11 cellular contexts compared by ENCODE assay signal in genomic region chr4:15695240-15695699, GRCh38. TPM values are rescaled to one million over a fixed set of nuclear protein-coding genes. Genes with fewer than 3 reads are reported as not detected.
DNase-seq lines count a peak whose midpoint lies in the region; ATAC-seq and TF ChIP-seq lines count a peak whose summit lies in the region.
"Had no signal": no experiment of that assay in that cellular context is flagged by ENCODE, and none has a peak within 500 bp of the region (broad histone marks: within the 10 kb centered on the region; RNA-seq: fewer than 3 reads in every experiment).

No MANE protein-coding gene starts in this region.

- H3K27ac ChIP-seq in breast epithelium (no peak overlapping the region), SJSA1 (peak overlapping the region; percentile 37; the same call in 1 of the 2 replicates)
- H3K27ac ChIP-seq: colonic mucosa had no signal

- H3K27me3 Mint-ChIP-seq in MCF 10A (ENCODE audit: insufficient read depth, unreplicated experiment), result no peaks in the 10 kb centered on the region

- H3K4me3 ChIP-seq in breast epithelium, result no peak overlapping the region
- no peak overlapping the region for H3K4me3 ChIP-seq in SJSA1
- no peak overlapping the region for H3K4me3 ChIP-seq in fibroblast of pulmonary artery (replicated peaks; ENCODE audit: low read depth, low read length)
- H3K4me3 ChIP-seq: colonic mucosa had no signal

- H3K36me3 Mint-ChIP-seq in MCF 10A (ENCODE audit: insufficient read depth, unreplicated experiment), result no peaks in the 10 kb centered on the region

- intact Hi-C loops in MCF 10A (cut with micrococcal nuclease), result no loop called here
- intact Hi-C loops in breast epithelium (cut with DNase I; ENCODE audit: low total_unique reads), result no loop called here
- intact Hi-C loops in left colon (cut with DNase I, micrococcal nuclease), result no loop called here

- H3K4me1 Mint-ChIP-seq in MCF 10A (ENCODE audit: insufficient read depth, unreplicated experiment), result peaks cover 25% of the 10 kb centered on the region

- H3K27ac Mint-ChIP-seq in MCF 10A (ENCODE audit: low read depth, unreplicated experiment), result peak overlapping the region; percentile 37

- CTCF ChIA-PET in MCF 10A (lab: Yijun Ruan, JAX), result interaction anchor here (0.6 to 0.9 kb wide), 2 partner anchors 15 to 1289 kb away, joined by 3 read pairs; no protein-coding TSS in a partner anchor

- DNase-seq in MCF 10A (ENCODE audit: unreplicated experiment) (peak; percentile 96), breast epithelium (ENCODE audit: low spot score in 2 of 2) (no peak), SJSA1 (ENCODE audit: low read depth in 1 of 2, low spot score in 2 of 2) (peak; percentile 54 to 59), fibroblast of pulmonary artery (ENCODE audit: low read depth) (peak; percentile 86), left colon (no peak), globus pallidus (ENCODE audit: low spot score) (no peak)
- no peak for DNase-seq in stimulated activated CD4-positive, alpha-beta T cell treated with anti-CD3 and anti-CD28 coated beads, Interleukin-2, amount 100 ng/mL, for 24 hours
- DNase-seq: AML-193; stimulated activated naive CD4-positive, alpha-beta T cell treated with Interleukin-2 at 50 U/mL for 16 hours had no signal

- peaks cover 19% of the 10 kb centered on the region for H3K9me3 Mint-ChIP-seq in MCF 10A (ENCODE audit: unreplicated experiment)

- no peak overlapping the region for H3K4me3 Mint-ChIP-seq in MCF 10A (ENCODE audit: unreplicated experiment)

- no peaks in the 10 kb centered on the region for H3K9me3 ChIP-seq in breast epithelium
- no peaks in the 10 kb centered on the region for H3K9me3 ChIP-seq in SJSA1 (replicated peaks)
- H3K9me3 ChIP-seq: colonic mucosa had no signal

- H3K36me3 ChIP-seq in breast epithelium, result no peaks in the 10 kb centered on the region
- no peaks in the 10 kb centered on the region for H3K36me3 ChIP-seq in SJSA1
- H3K36me3 ChIP-seq: colonic mucosa had no signal

- POLR2A ChIA-PET in MCF 10A (lab: Yijun Ruan, JAX), result interaction anchor here (0.6 to 4.2 kb wide), 9 partner anchors 10 to 216 kb away, joined by 3 to 21 read pairs (median 5); partner anchors contain the start of genes FAM200B and FBXL5

- H3K4me1 ChIP-seq in breast epithelium (no peaks in the 10 kb centered on the region), SJSA1 (replicated peaks) (peaks cover 38% of the 10 kb centered on the region)
- H3K4me1 ChIP-seq: colonic mucosa had no signal

- H3K27me3 ChIP-seq in breast epithelium, result no peaks in the 10 kb centered on the region
- no peaks in the 10 kb centered on the region for H3K27me3 ChIP-seq in SJSA1 (replicated peaks)
- H3K27me3 ChIP-seq: colonic mucosa had no signal

- no peak for ATAC-seq in left colon
- no peak for ATAC-seq in GM21526 (IDR thresholded peaks at IDR 0.05; ENCODE audit: low FRiP score, unreplicated experiment)

- TF ChIP-seq POLR2A in breast epithelium (IDR thresholded peaks at IDR 0.05), result no peak

- no TSS peak for BruUV-seq in MCF 10A (replicated peaks; lab: Mats Ljungman, UMichigan)

- no peak for TF ChIP-seq CTCF in MCF 10A (IDR thresholded peaks at IDR 0.05; ENCODE audit: unreplicated experiment)
- TF ChIP-seq CTCF in breast epithelium (IDR thresholded peaks at IDR 0.05), result no peak
- TF ChIP-seq CTCF in fibroblast of pulmonary artery (IDR thresholded peaks at IDR 0.05; ENCODE audit: low read length, missing control alignments), result no peak

RNA-seq across cellular contexts. Expression of gene BST1, which starts 7.6 kb away (rescaled TPM):
- total RNA-seq in MCF 10A (2022) (0.93 and 1.1 TPM in 2 replicates), breast epithelium (10 to 100 TPM in 1 of 3 donors, 1 to 10 TPM in 2; 6.4 to 16.6 (median 7.5) TPM), left colon (10 to 100 TPM; 11.4 to 11.9 TPM)
- total RNA-seq in SJSA1 (2014; rRNA removed; shearing (Covaris generic)), result 14.2 and 19.3 TPM in 2 replicates

RNA-seq across cellular contexts. Expression of gene FAM200B, which starts 13.6 kb away (rescaled TPM):
- 33.6 and 46.5 TPM in 2 replicates for total RNA-seq in MCF 10A (2022)
- total RNA-seq in breast epithelium, result 10 to 100 TPM; 34.7 to 66.9 (median 55.9) TPM
- 45.3 and 52.8 TPM in 2 replicates for total RNA-seq in SJSA1 (2014; rRNA removed; shearing (Covaris generic))
- total RNA-seq in left colon, result 10 to 100 TPM; 33.7 to 33.8 TPM

RNA-seq across cellular contexts. Expression of gene FBXL5, which starts 40.1 kb away (rescaled TPM):
- total RNA-seq in MCF 10A (2022), result 68.0 and 96.8 TPM in 2 replicates
- total RNA-seq in breast epithelium, result 100 to 1,000 TPM; 178 to 231 (median 202) TPM
- total RNA-seq in SJSA1 (2014; rRNA removed; shearing (Covaris generic)), result 32.2 and 44.7 TPM in 2 replicates
- total RNA-seq in left colon, result 10 to 100 TPM; 48.2 to 59.2 TPM

Comparison
In these comparisons a context has a peak if more than half of its experiments do, and no peak if none do; other contexts are left out.
1. DNase-seq: peak in MCF 10A (single experiment), SJSA1 (2 of 2) and fibroblast of pulmonary artery (single experiment); none in breast epithelium (0 of 2), stimulated activated CD4-positive, alpha-beta T cell treated with anti-CD3 and anti-CD28 coated beads, Interleukin-2, amount 100 ng/mL, for 24 hours (0 of 2), left colon (0 of 2) and globus pallidus (single experiment).